In genomic region chr11:57713849-57714248, GRCh38 we compare ENCODE assay signal across 11 cellular contexts. TPM values are rescaled to one million over a fixed set of nuclear protein-coding genes. Genes with fewer than 3 reads are reported as not detected.
A peak's percentile ranks its signal among the peaks of the same experiment; 100 is the strongest.
DNase-seq lines count a peak whose midpoint lies in the region; ATAC-seq and TF ChIP-seq lines count a peak whose summit lies in the region.
"Had no signal": no experiment of that assay in that cellular context is flagged by ENCODE, and none has a peak within 500 bp of the region (broad histone marks: within the 10 kb centered on the region; RNA-seq: fewer than 3 reads in every experiment).

No MANE protein-coding gene starts in this region.

- H3K27me3 Mint-ChIP-seq in activated T-cell treated with anti-CD3 and anti-CD28 coated beads, Interleukin-2, amount 50 U/mL, for 4 hours (ENCODE audit: low read depth): no peaks in the 10 kb centered on the region
- H3K27me3 Mint-ChIP-seq in activated CD4-positive, alpha-beta memory T cell treated with anti-CD3 and anti-CD28 coated beads, Interleukin-2, amount 10 ng/mL, durations not matched to agents 7 days and 5 days: no peaks in the 10 kb centered on the region
- no peaks in the 10 kb centered on the region for H3K27me3 Mint-ChIP-seq in stimulated activated naive B cell treated with anti-CD40 and anti-IgM and Interleukin-4, amounts not matched to agents 10 μg/mL and 1 μg/mL and 100 μg/mL, for 72 hours

- H3K79me2 ChIP-seq in hepatocyte: peaks cover 59% of the 10 kb centered on the region

- no peak overlapping the region for H3K27ac ChIP-seq in hepatocyte

- TF ChIP-seq CTCF in hepatocyte (IDR thresholded peaks at IDR 0.05; ENCODE audit: poor library complexity): no peak

- no peaks in the 10 kb centered on the region for H3K36me3 ChIP-seq in hepatocyte (replicated peaks; ENCODE audit: insufficient read depth, low read depth)

- no peak for DNase-seq in activated T-cell treated with anti-CD3 and anti-CD28 coated beads, Interleukin-2, amount 50 U/mL, for 4 hours
- DNase-seq in activated T-cell treated with anti-CD3 and anti-CD28 coated beads, Interleukin-2, amount 50 U/mL, for 48 hours: no peak
- DNase-seq in activated CD4-positive, alpha-beta memory T cell treated with anti-CD3 and anti-CD28 coated beads, Interleukin-2, amount 10 ng/mL, durations not matched to agents 7 days and 5 days: no peak
- DNase-seq in hepatocyte (ENCODE audit: low spot score) (no peak), NOMO-1 treated with dmso at 0.1 percent for 144 hours (lab: John Stamatoyannopoulos, UW; ENCODE audit: unreplicated experiment) (no peak)
- DNase-seq in stimulated activated naive B cell treated with anti-CD40 and anti-IgM and Interleukin-4, amounts not matched to agents 10 μg/mL and 1 μg/mL and 100 μg/mL, for 72 hours: no peak
- no peak for DNase-seq in stimulated activated CD8-positive, alpha-beta memory T cell treated with anti-CD3 and anti-CD28 coated beads, Interleukin-4, amount 100 ng/mL, for 48 hours
- DNase-seq: activated CD8-positive, alpha-beta memory T cell treated with anti-CD3 and anti-CD28 coated beads, Interleukin-2, amount 50 U/mL, for 4 hours; kidney glomerular epithelial cell had no signal

- no peaks in the 10 kb centered on the region for H3K27me3 ChIP-seq in hepatocyte

- peak overlapping the region; percentile 100 for H3K4me3 Mint-ChIP-seq in activated T-cell treated with anti-CD3 and anti-CD28 coated beads, Interleukin-2, amount 50 U/mL, for 4 hours
- H3K4me3 Mint-ChIP-seq in activated CD4-positive, alpha-beta memory T cell treated with anti-CD3 and anti-CD28 coated beads, Interleukin-2, amount 10 ng/mL, durations not matched to agents 7 days and 5 days: peak overlapping the region; percentile 98
- peak overlapping the region; percentile 91 to 99 for H3K4me3 Mint-ChIP-seq in stimulated activated naive B cell treated with anti-CD40 and anti-IgM and Interleukin-4, amounts not matched to agents 10 μg/mL and 1 μg/mL and 100 μg/mL, for 72 hours

- H3K9me2 ChIP-seq in hepatocyte (replicated peaks; ENCODE audit: insufficient read depth): no peaks in the 10 kb centered on the region

- peaks cover 21% of the 10 kb centered on the region for H3K4me1 ChIP-seq in hepatocyte (ENCODE audit: insufficient read depth)

- peak overlapping the region; percentile 2 for H3K27ac Mint-ChIP-seq in activated CD4-positive, alpha-beta memory T cell treated with anti-CD3 and anti-CD28 coated beads, Interleukin-2, amount 10 ng/mL, durations not matched to agents 7 days and 5 days
- H3K27ac Mint-ChIP-seq in stimulated activated naive B cell treated with anti-CD40 and anti-IgM and Interleukin-4, amounts not matched to agents 10 μg/mL and 1 μg/mL and 100 μg/mL, for 72 hours: peak overlapping the region; percentile 37

- H3K36me3 Mint-ChIP-seq in activated T-cell treated with anti-CD3 and anti-CD28 coated beads, Interleukin-2, amount 50 U/mL, for 4 hours (ENCODE audit: insufficient read depth): peaks cover 4% of the 10 kb centered on the region
- peaks cover 21% of the 10 kb centered on the region for H3K36me3 Mint-ChIP-seq in activated CD4-positive, alpha-beta memory T cell treated with anti-CD3 and anti-CD28 coated beads, Interleukin-2, amount 10 ng/mL, durations not matched to agents 7 days and 5 days (ENCODE audit: low read depth)
- peaks cover 18 to 23% of the 10 kb centered on the region in 2 donors for H3K36me3 Mint-ChIP-seq in stimulated activated naive B cell treated with anti-CD40 and anti-IgM and Interleukin-4, amounts not matched to agents 10 μg/mL and 1 μg/mL and 100 μg/mL, for 72 hours

- no peak for ATAC-seq in activated T-cell treated with anti-CD3 and anti-CD28 coated beads, Interleukin-2, amount 50 U/mL, for 4 hours
- ATAC-seq in stimulated activated naive B cell treated with anti-CD40 and anti-IgM and Interleukin-4, amounts not matched to agents 10 μg/mL and 1 μg/mL and 100 μg/mL, for 72 hours (replicated peaks): no peak
- ATAC-seq in HG03175 (IDR thresholded peaks at IDR 0.05; ENCODE audit: unreplicated experiment): no peak

- H3K4me2 ChIP-seq in hepatocyte: peak overlapping the region; percentile 96

- H2AFZ ChIP-seq in hepatocyte: no peak overlapping the region

- no peaks in the 10 kb centered on the region for H3K9me3 ChIP-seq in hepatocyte (ENCODE audit: low read depth)

- no peaks in the 10 kb centered on the region for H3K9me3 Mint-ChIP-seq in activated T-cell treated with anti-CD3 and anti-CD28 coated beads, Interleukin-2, amount 50 U/mL, for 4 hours
- no peaks in the 10 kb centered on the region for H3K9me3 Mint-ChIP-seq in activated CD4-positive, alpha-beta memory T cell treated with anti-CD3 and anti-CD28 coated beads, Interleukin-2, amount 10 ng/mL, durations not matched to agents 7 days and 5 days
- H3K9me3 Mint-ChIP-seq in stimulated activated naive B cell treated with anti-CD40 and anti-IgM and Interleukin-4, amounts not matched to agents 10 μg/mL and 1 μg/mL and 100 μg/mL, for 72 hours: no peaks in the 10 kb centered on the region

- no peaks in the 10 kb centered on the region for H4K20me1 ChIP-seq in hepatocyte (ENCODE audit: insufficient read depth, poor library complexity, severe bottlenecking)

- 93% methylated on average over 2 of the region's 2 CpGs for WGBS in hepatocyte (ENCODE audit: low lambda C conversion rate, missing lambda C conversion rate)

- CTCF ChIA-PET in activated CD4-positive, alpha-beta memory T cell treated with anti-CD3 and anti-CD28 coated beads, Interleukin-2, amount 10 ng/mL, durations not matched to agents 7 days and 5 days (lab: Charles Lee): interaction anchor here (0.8 to 2.0 kb wide), 11 partner anchors 9 to 256 kb away, joined by 3 to 16 read pairs (median 3); partner anchors contain the start of genes BTBD18, SELENOH and UBE2L6

- POLR2A ChIA-PET in activated CD4-positive, alpha-beta memory T cell treated with anti-CD3 and anti-CD28 coated beads, Interleukin-2, amount 10 ng/mL, durations not matched to agents 7 days and 5 days (lab: Charles Lee): interaction anchor here (1.1 to 6.8 kb wide), 4 partner anchors 15 to 87 kb away, joined by 4 to 54 read pairs (median 5); partner anchors contain the start of gene SELENOH

- H3K4me1 Mint-ChIP-seq in activated T-cell treated with anti-CD3 and anti-CD28 coated beads, Interleukin-2, amount 50 U/mL, for 4 hours (ENCODE audit: low read depth): peaks cover 32% of the 10 kb centered on the region
- peaks cover 50% of the 10 kb centered on the region for H3K4me1 Mint-ChIP-seq in activated CD4-positive, alpha-beta memory T cell treated with anti-CD3 and anti-CD28 coated beads, Interleukin-2, amount 10 ng/mL, durations not matched to agents 7 days and 5 days
- peaks cover 22 to 33% of the 10 kb centered on the region in 2 donors for H3K4me1 Mint-ChIP-seq in stimulated activated naive B cell treated with anti-CD40 and anti-IgM and Interleukin-4, amounts not matched to agents 10 μg/mL and 1 μg/mL and 100 μg/mL, for 72 hours

- no peak overlapping the region for H3K4me3 ChIP-seq in hepatocyte

RNA-seq across cellular contexts. Expression of gene TMX2, which starts 1.5 kb away (rescaled TPM):
- total RNA-seq in activated T-cell treated with anti-CD3 and anti-CD28 coated beads, Interleukin-2, amount 50 U/mL, for 4 hours: 100 to 1,000 TPM; 126 to 137 (median 137) TPM
- 10 to 100 TPM; 47.0 to 53.6 TPM for total RNA-seq in activated CD4-positive, alpha-beta memory T cell treated with anti-CD3 and anti-CD28 coated beads, Interleukin-2, amount 10 ng/mL, durations not matched to agents 7 days and 5 days
- 81.4 and 104 TPM in 2 replicates for total RNA-seq in hepatocyte
- 119 and 129 TPM in 2 replicates for polyA plus RNA-seq in hepatocyte

RNA-seq across cellular contexts. Expression of gene MED19, which starts 1.8 kb away (rescaled TPM):
- total RNA-seq in activated T-cell treated with anti-CD3 and anti-CD28 coated beads, Interleukin-2, amount 50 U/mL, for 4 hours: 10 to 100 TPM; 23.2 to 26.3 (median 24.4) TPM
- 10 to 100 TPM; 13.9 to 14.1 TPM for total RNA-seq in activated CD4-positive, alpha-beta memory T cell treated with anti-CD3 and anti-CD28 coated beads, Interleukin-2, amount 10 ng/mL, durations not matched to agents 7 days and 5 days
- total RNA-seq in hepatocyte: 14.5 and 15.5 TPM in 2 replicates
- 30.2 and 30.9 TPM in 2 replicates for polyA plus RNA-seq in hepatocyte

RNA-seq across cellular contexts. Expression of gene SELENOH, which starts 27.4 kb away (rescaled TPM):
- 100 to 1,000 TPM; 231 to 290 (median 260) TPM for total RNA-seq in activated T-cell treated with anti-CD3 and anti-CD28 coated beads, Interleukin-2, amount 50 U/mL, for 4 hours
- total RNA-seq in activated CD4-positive, alpha-beta memory T cell treated with anti-CD3 and anti-CD28 coated beads, Interleukin-2, amount 10 ng/mL, durations not matched to agents 7 days and 5 days: 100 to 1,000 TPM; 148 to 162 TPM
- 127 and 135 TPM in 2 replicates for total RNA-seq in hepatocyte
- polyA plus RNA-seq in hepatocyte: 205 and 229 TPM in 2 replicates

RNA-seq across cellular contexts. Expression of gene BTBD18, which starts 37.8 kb away (rescaled TPM):
- not detected for total RNA-seq in activated T-cell treated with anti-CD3 and anti-CD28 coated beads, Interleukin-2, amount 50 U/mL, for 4 hours
- not detected for total RNA-seq in activated CD4-positive, alpha-beta memory T cell treated with anti-CD3 and anti-CD28 coated beads, Interleukin-2, amount 10 ng/mL, durations not matched to agents 7 days and 5 days
- not detected in 2 replicates for total RNA-seq in hepatocyte
- 0.24 and 0.39 TPM in 2 replicates for polyA plus RNA-seq in hepatocyte
- total RNA-seq: subcutaneous adipose tissue had no signal

RNA-seq across cellular contexts. Expression of gene ZDHHC5, which starts 45.9 kb away (rescaled TPM):
- total RNA-seq in activated T-cell treated with anti-CD3 and anti-CD28 coated beads, Interleukin-2, amount 50 U/mL, for 4 hours: 10 to 100 TPM; 65.0 to 78.1 (median 73.8) TPM
- 10 to 100 TPM; 77.6 to 86.6 TPM for total RNA-seq in activated CD4-positive, alpha-beta memory T cell treated with anti-CD3 and anti-CD28 coated beads, Interleukin-2, amount 10 ng/mL, durations not matched to agents 7 days and 5 days
- 41.3 and 45.7 TPM in 2 replicates for total RNA-seq in hepatocyte
- polyA plus RNA-seq in hepatocyte: 35.9 and 42.3 TPM in 2 replicates
